In the genomic region with DNA sequence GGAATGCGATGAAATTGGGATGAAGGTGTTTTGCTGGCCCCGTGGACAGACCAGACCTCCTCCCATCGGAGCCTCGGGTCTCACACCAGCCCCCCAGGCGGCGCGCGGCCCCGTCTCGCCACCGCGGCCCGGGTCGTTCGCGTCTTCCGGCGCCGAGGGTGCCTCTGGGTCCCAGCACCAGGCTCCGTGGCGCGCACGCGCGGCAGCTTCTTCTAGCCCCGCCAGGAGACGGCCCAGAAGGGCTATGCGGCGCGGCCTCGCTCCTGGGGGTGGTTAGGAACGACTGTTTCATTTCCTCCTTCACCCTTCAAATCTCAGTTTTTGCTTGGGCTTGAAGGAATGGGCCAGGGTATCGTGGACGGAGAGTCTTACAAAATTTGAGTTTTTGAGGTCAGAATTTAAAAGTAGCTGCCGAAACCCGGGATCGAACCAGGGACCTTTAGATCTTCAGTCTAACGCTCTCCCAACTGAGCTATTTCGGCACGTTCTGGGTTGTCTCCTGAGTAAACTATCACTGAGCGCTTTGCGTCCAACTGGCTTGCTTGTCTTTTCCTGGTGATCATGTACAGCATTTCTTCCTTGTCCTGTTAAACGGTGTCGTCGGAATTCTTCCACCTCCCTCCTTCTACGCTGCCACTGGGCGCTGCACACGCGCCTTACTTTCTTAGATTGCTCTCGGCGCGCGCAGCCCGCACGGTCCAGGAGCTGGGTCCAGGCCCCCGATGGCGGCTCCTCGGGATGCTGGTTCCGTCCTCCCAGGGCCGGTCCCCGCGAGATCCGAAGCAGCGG, we compare ENCODE assay signal across 1 cellular context.
TF ChIP-seq lines count a peak whose summit lies in the region.

No MANE protein-coding gene starts in this region.

TF ChIP-seq in HepG2, 621 proteins besides CTCF, POLR2A, EP300 and RAD21 (continued from another document and continues in another):
- TF ChIP-seq, protein P1, sequence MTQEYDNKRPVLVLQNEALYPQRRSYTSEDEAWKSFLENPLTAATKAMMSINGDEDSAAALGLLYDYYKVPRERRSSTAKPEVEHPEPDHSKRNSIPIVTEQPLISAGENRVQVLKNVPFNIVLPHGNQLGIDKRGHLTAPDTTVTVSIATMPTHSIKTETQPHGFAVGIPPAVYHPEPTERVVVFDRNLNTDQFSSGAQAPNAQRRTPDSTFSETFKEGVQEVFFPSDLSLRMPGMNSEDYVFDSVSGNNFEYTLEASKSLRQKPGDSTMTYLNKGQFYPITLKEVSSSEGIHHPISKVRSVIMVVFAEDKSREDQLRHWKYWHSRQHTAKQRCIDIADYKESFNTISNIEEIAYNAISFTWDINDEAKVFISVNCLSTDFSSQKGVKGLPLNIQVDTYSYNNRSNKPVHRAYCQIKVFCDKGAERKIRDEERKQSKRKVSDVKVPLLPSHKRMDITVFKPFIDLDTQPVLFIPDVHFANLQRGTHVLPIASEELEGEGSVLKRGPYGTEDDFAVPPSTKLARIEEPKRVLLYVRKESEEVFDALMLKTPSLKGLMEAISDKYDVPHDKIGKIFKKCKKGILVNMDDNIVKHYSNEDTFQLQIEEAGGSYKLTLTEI (CRISPR knock-in tag; conservative IDR thresholded peaks at IDR 0.05): no peak
- TF ChIP-seq ZNF546 (CRISPR knock-in tag; conservative IDR thresholded peaks at IDR 0.05) (no peak), PITX1 (CRISPR knock-in tag; IDR thresholded peaks at IDR 0.05) (0 out of 2 replicates have a peak, but pooled peaks have one; percentile 46), ZNF292 (CRISPR knock-in tag; IDR thresholded peaks at IDR 0.05; ENCODE audit: borderline replicate concordance, low read depth) (peak; percentile 70; the same call in 1 of the 2 replicates), ZNF160 (CRISPR knock-in tag; IDR thresholded peaks at IDR 0.05) (no peak), ZNF430 (CRISPR knock-in tag; IDR thresholded peaks at IDR 0.05) (0 out of 2 replicates have a peak, but pooled peaks have one; percentile 49), KDM3A (CRISPR knock-in tag; IDR thresholded peaks at IDR 0.05; ENCODE audit: low read depth) (no peak), SPEN (CRISPR knock-in tag; IDR thresholded peaks at IDR 0.05; ENCODE audit: low read depth) (peak; percentile 47), ZNF775 (CRISPR knock-in tag; IDR thresholded peaks at IDR 0.05; ENCODE audit: borderline replicate concordance) (no peak), CENPT (CRISPR knock-in tag; IDR thresholded peaks at IDR 0.05; ENCODE audit: low read depth) (no peak), ZNF280D (CRISPR knock-in tag; IDR thresholded peaks at IDR 0.05) (0 out of 2 replicates have a peak, but pooled peaks have one; percentile 57), MAFK (conservative IDR thresholded peaks at IDR 0.05 in 1 of 2, IDR thresholded peaks at IDR 0.05 in 1 of 2; ENCODE audit: low read length in 2 of 2) (no peak), ATF7-NPFF (CRISPR knock-in tag; IDR thresholded peaks at IDR 0.05; ENCODE audit: low read depth) (no peak), NFKBIZ (CRISPR knock-in tag; IDR thresholded peaks at IDR 0.05) (0 out of 2 replicates have a peak, but pooled peaks have one; percentile 6), SIX1 (CRISPR knock-in tag; IDR thresholded peaks at IDR 0.05; ENCODE audit: borderline replicate concordance) (no peak; the same call in 1 of the 2 replicates), SMAD3 (CRISPR knock-in tag; IDR thresholded peaks at IDR 0.05) (no peak; the same call in 1 of the 2 replicates), ZNF276 (CRISPR knock-in tag; IDR thresholded peaks at IDR 0.05; ENCODE audit: low read depth) (no peak), MAF1 (CRISPR knock-in tag; IDR thresholded peaks at IDR 0.05; ENCODE audit: borderline replicate concordance) (peak; percentile 99), PREB (CRISPR knock-in tag; IDR thresholded peaks at IDR 0.05) (no peak), IRF2 (CRISPR knock-in tag; IDR thresholded peaks at IDR 0.05) (peak; percentile 28; the same call in 1 of the 2 replicates), RBAK (CRISPR knock-in tag; IDR thresholded peaks at IDR 0.05) (no peak), GPN1 (CRISPR knock-in tag; IDR thresholded peaks at IDR 0.05; ENCODE audit: borderline replicate concordance) (no peak), RFX5 (IDR thresholded peaks at IDR 0.05; ENCODE audit: low read depth, low read length) (no peak), FIP1L1 (IDR thresholded peaks at IDR 0.05; ENCODE audit: borderline replicate concordance, insufficient read depth, low read depth, low read length) (no peak), FOXJ3 (CRISPR knock-in tag; IDR thresholded peaks at IDR 0.05; ENCODE audit: borderline replicate concordance) (peak; percentile 68; the same call in 1 of the 2 replicates), ONECUT2 (CRISPR knock-in tag; IDR thresholded peaks at IDR 0.05) (no peak), ZNF850 (CRISPR knock-in tag; conservative IDR thresholded peaks at IDR 0.05) (no peak), ARHGAP35 (CRISPR knock-in tag; IDR thresholded peaks at IDR 0.05; ENCODE audit: borderline replicate concordance) (no peak), PHF20 (CRISPR knock-in tag; IDR thresholded peaks at IDR 0.05) (no peak; the same call in none of the 2 replicates), SMYD3 (CRISPR knock-in tag; IDR thresholded peaks at IDR 0.05) (peak; percentile 90), RBM22 (optimal IDR thresholded peaks at IDR 0.05; ENCODE audit: low read length) (peak; percentile 94), ZNF296 (CRISPR knock-in tag; conservative IDR thresholded peaks at IDR 0.05) (no peak), ZNF709 (CRISPR knock-in tag; IDR thresholded peaks at IDR 0.05) (peak; percentile 70), ZNF790 (CRISPR knock-in tag; IDR thresholded peaks at IDR 0.05; ENCODE audit: borderline replicate concordance) (no peak), ZBTB38 (CRISPR knock-in tag; IDR thresholded peaks at IDR 0.05) (peak; percentile 25; the same call in 1 of the 2 replicates), ZNF317 (CRISPR knock-in tag; IDR thresholded peaks at IDR 0.05) (no peak), NFKB2 (CRISPR knock-in tag; IDR thresholded peaks at IDR 0.05; ENCODE audit: borderline replicate concordance) (peak; percentile 51; the same call in 1 of the 2 replicates), ARNT2 (CRISPR knock-in tag; IDR thresholded peaks at IDR 0.05; ENCODE audit: low read depth) (no peak), RAD51 (IDR thresholded peaks at IDR 0.05; ENCODE audit: borderline replicate concordance) (no peak), UBTF (CRISPR knock-in tag; IDR thresholded peaks at IDR 0.05) (peak; percentile 79; the same call in 1 of the 2 replicates), ZNF235 (CRISPR knock-in tag; IDR thresholded peaks at IDR 0.05; ENCODE audit: borderline replicate concordance) (no peak), AHR (CRISPR knock-in tag; IDR thresholded peaks at IDR 0.05) (no peak)
- TF ChIP-seq, protein P2, sequence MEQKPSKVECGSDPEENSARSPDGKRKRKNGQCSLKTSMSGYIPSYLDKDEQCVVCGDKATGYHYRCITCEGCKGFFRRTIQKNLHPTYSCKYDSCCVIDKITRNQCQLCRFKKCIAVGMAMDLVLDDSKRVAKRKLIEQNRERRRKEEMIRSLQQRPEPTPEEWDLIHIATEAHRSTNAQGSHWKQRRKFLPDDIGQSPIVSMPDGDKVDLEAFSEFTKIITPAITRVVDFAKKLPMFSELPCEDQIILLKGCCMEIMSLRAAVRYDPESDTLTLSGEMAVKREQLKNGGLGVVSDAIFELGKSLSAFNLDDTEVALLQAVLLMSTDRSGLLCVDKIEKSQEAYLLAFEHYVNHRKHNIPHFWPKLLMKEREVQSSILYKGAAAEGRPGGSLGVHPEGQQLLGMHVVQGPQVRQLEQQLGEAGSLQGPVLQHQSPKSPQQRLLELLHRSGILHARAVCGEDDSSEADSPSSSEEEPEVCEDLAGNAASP (CRISPR knock-in tag; IDR thresholded peaks at IDR 0.05; ENCODE audit: borderline replicate concordance): peak; percentile 22
- TF ChIP-seq, protein P3, sequence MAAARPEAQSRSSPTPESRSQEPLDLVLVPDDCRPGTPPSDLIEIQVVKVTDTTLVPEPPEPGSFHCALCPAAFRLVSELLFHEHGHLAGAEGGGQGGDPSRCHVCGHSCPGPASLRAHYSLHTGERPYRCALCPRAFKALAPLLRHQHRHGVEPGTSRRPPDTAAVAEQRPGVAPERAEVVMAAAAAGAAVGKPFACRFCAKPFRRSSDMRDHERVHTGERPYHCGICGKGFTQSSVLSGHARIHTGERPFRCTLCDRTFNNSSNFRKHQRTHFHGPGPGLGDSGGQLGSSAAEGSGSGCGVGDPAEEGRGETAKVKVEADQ (CRISPR knock-in tag; IDR thresholded peaks at IDR 0.05; ENCODE audit: borderline replicate concordance): no peak
- TF ChIP-seq, protein P4, sequence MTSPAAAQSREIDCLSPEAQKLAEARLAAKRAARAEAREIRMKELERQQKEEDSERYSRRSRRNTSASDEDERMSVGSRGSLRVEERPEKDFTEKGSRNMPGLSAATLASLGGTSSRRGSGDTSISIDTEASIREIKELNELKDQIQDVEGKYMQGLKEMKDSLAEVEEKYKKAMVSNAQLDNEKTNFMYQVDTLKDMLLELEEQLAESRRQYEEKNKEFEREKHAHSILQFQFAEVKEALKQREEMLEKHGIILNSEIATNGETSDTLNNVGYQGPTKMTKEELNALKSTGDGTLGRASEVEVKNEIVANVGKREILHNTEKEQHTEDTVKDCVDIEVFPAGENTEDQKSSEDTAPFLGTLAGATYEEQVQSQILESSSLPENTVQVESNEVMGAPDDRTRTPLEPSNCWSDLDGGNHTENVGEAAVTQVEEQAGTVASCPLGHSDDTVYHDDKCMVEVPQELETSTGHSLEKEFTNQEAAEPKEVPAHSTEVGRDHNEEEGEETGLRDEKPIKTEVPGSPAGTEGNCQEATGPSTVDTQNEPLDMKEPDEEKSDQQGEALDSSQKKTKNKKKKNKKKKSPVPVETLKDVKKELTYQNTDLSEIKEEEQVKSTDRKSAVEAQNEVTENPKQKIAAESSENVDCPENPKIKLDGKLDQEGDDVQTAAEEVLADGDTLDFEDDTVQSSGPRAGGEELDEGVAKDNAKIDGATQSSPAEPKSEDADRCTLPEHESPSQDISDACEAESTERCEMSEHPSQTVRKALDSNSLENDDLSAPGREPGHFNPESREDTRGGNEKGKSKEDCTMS (CRISPR knock-in tag; conservative IDR thresholded peaks at IDR 0.05): no peak; the same call in 1 of the 2 replicates
- TF ChIP-seq, protein P5, sequence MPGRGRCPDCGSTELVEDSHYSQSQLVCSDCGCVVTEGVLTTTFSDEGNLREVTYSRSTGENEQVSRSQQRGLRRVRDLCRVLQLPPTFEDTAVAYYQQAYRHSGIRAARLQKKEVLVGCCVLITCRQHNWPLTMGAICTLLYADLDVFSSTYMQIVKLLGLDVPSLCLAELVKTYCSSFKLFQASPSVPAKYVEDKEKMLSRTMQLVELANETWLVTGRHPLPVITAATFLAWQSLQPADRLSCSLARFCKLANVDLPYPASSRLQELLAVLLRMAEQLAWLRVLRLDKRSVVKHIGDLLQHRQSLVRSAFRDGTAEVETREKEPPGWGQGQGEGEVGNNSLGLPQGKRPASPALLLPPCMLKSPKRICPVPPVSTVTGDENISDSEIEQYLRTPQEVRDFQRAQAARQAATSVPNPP (CRISPR knock-in tag; IDR thresholded peaks at IDR 0.05): 0 out of 2 replicates have a peak, but pooled peaks have one; percentile 18
